ENCODE assay signal across 15 cellular contexts in genomic region chr7:100967292-100967863, GRCh38. TPM values are rescaled to one million over a fixed set of nuclear protein-coding genes. Genes with fewer than 3 reads are reported as not detected.
DNase-seq lines count a peak whose midpoint lies in the region; FAIRE-seq and TF ChIP-seq lines count a peak whose summit lies in the region.
"Had no signal": no experiment of that assay in that cellular context is flagged by ENCODE, and none has a peak within 500 bp of the region (broad histone marks: within the 10 kb centered on the region; RNA-seq: fewer than 3 reads in every experiment).

No MANE protein-coding gene starts in this region.

- H3K79me1 ChIP-seq in H1 (ENCODE audit: low read depth, low read length), result no peaks in the 10 kb centered on the region; the same call in 1 of the 2 replicates

- H3K4me3 Mint-ChIP-seq in T-helper 2 cell treated with Interferon-gamma antibody and Interleukin-4, amounts not matched to agents 5 μg/mL and 100 μg/mL, for 36 hours, result peak overlapping the region; percentile 11

- H3K56ac ChIP-seq in H1 (replicated peaks; ENCODE audit: insufficient read length, low read depth, low read length), result no peak overlapping the region

- no peak for TF ChIP-seq EP300 in H1 (IDR thresholded peaks at IDR 0.05; ENCODE audit: borderline replicate concordance in 1 of 2, low read depth in 2 of 2, low read length in 2 of 2)

- no peak overlapping the region for H4K91ac ChIP-seq in H1 (replicated peaks; ENCODE audit: insufficient read length, low read length)

- H2BK120ac ChIP-seq in H1 (replicated peaks; ENCODE audit: low read depth, low read length), result no peak overlapping the region

- H2BK12ac ChIP-seq in H1 (ENCODE audit: low read depth, low read length), result peak overlapping the region; percentile 70; the same call in 1 of the 2 replicates

- H3K9me3 ChIP-seq in H1 (ENCODE audit: insufficient read depth in 2 of 2, low read depth in 1 of 2, low read length in 1 of 2) (no peaks in the 10 kb centered on the region), osteoblast (ENCODE audit: low read depth, low read length) (no peaks in the 10 kb centered on the region)
- H3K9me3 ChIP-seq: neutrophil had no signal

- peak overlapping the region; percentile 63 for H2BK20ac ChIP-seq in H1 (ENCODE audit: low read length)

- H3K79me2 ChIP-seq in H1 (ENCODE audit: control insufficient read depth in 1 of 2, insufficient read depth in 2 of 2, low read length in 2 of 2) (no peaks in the 10 kb centered on the region), osteoblast (ENCODE audit: insufficient read depth, low read length) (no peaks in the 10 kb centered on the region)

- FAIRE-seq in H1 (lab: Jason Lieb, UNC), result no peak
- FAIRE-seq: A204.1 had no signal

- 0 out of 2 replicates have a peak overlapping the region, but pooled peaks have one; percentile 28 for H2AK5ac ChIP-seq in H1 (ENCODE audit: low read depth, low read length)

- DNase-seq in T-helper 2 cell treated with Interferon-gamma antibody and Interleukin-4, amounts not matched to agents 5 μg/mL and 100 μg/mL, for 36 hours (ENCODE audit: low spot score), result no peak
- DNase-seq in T-helper 2 cell, result no peak
- DNase-seq in NB4 (ENCODE audit: low read depth), result peak; percentile 43
- DNase-seq in H1 (ENCODE audit: low read depth in 1 of 2, low spot score in 2 of 2), result no peak
- DNase-seq in osteoblast (ENCODE audit: insufficient read length, low spot score, missing footprints), result peak; percentile 95
- no peak for DNase-seq in 8988T
- no peak for DNase-seq in ureter (ENCODE audit: low spot score)
- no peak for DNase-seq in CD1c-positive myeloid dendritic cell (ENCODE audit: extremely low spot score)
- DNase-seq: activated CD8-positive, alpha-beta memory T cell treated with anti-CD3 and anti-CD28 coated beads, Interleukin-2, amount 50 U/mL, for 4 hours; anterior cingulate cortex; foreskin melanocyte had no signal

- H3K27me3 ChIP-seq in H1 (replicated peaks in 1 of 4; ENCODE audit: control insufficient read depth in 3 of 4, extremely low read depth in 1 of 4, insufficient read depth in 3 of 4, low read length in 3 of 4) (peaks cover 3 to 18% (median 14%) of the 10 kb centered on the region in 4 experiments), osteoblast (ENCODE audit: insufficient read depth, low read length) (peaks cover 72% of the 10 kb centered on the region)

- peaks cover 2 to 7% of the 10 kb centered on the region in 2 experiments for H4K20me1 ChIP-seq in H1 (replicated peaks in 1 of 2; ENCODE audit: control insufficient read depth in 1 of 2, insufficient read depth in 2 of 2, low read length in 2 of 2)
- peaks cover 12% of the 10 kb centered on the region for H4K20me1 ChIP-seq in osteoblast (ENCODE audit: insufficient read depth, low read length)

- 0 out of 2 replicates have a peak overlapping the region, but pooled peaks have one; percentile 16 for H3K18ac ChIP-seq in H1 (ENCODE audit: extremely low read depth, low read length)

- peak overlapping the region; percentile 83; the same call in 1 of the 2 replicates for H2BK15ac ChIP-seq in H1 (ENCODE audit: low read length)

- no peaks in the 10 kb centered on the region for H3K9me3 Mint-ChIP-seq in T-helper 2 cell treated with Interferon-gamma antibody and Interleukin-4, amounts not matched to agents 5 μg/mL and 100 μg/mL, for 36 hours

- H3K23ac ChIP-seq in H1 (ENCODE audit: insufficient read length), result no peak overlapping the region

- H2BK5ac ChIP-seq in H1 (ENCODE audit: low read depth, low read length), result 0 out of 2 replicates have a peak overlapping the region, but pooled peaks have one; percentile 4

- H3K4me1 ChIP-seq in H1 (replicated peaks in 1 of 4; ENCODE audit: control insufficient read depth in 3 of 4, insufficient read depth in 4 of 4, low read length in 3 of 4) (peaks cover 4 to 32% (median 26%) of the 10 kb centered on the region in 4 experiments), osteoblast (ENCODE audit: insufficient read depth, low read length) (no peaks in the 10 kb centered on the region)

- H3K14ac ChIP-seq in H1 (ENCODE audit: insufficient read length), result no peak overlapping the region

- WGBS in H1 (ENCODE audit: extremely low coverage in 1 of 2, insufficient coverage in 1 of 2, insufficient read length in 1 of 2, insufficient replicate concordance in 2 of 2, low coverage in 1 of 2, low lambda C conversion rate in 2 of 2, missing lambda C conversion rate in 1 of 2), 2 experiments, result 88% methylated on average over 13 of the region's 13 CpGs; no CpG with 5 or more reads in 1 of the 2 experiments

- H4K5ac ChIP-seq in H1 (ENCODE audit: insufficient read length, low read depth, low read length), result no peak overlapping the region

- H3K23me2 ChIP-seq in H1 (ENCODE audit: low read depth, low read length), result peaks cover 9% of the 10 kb centered on the region; the same call in 1 of the 2 replicates

- H3K4me2 ChIP-seq in H1 (ENCODE audit: insufficient read depth in 1 of 2, low read depth in 2 of 2, low read length in 2 of 2) (peak overlapping the region; percentile 17 to 59; a peak in 3 of 4 replicates), osteoblast (ENCODE audit: insufficient read depth, low read length) (no peak overlapping the region)

- CTCF ChIA-PET in H1 (lab: Charles Lee; ENCODE audit: partially characterized antibody), result interaction anchor here (1.0 to 3.5 kb wide), 9 partner anchors 8 to 98 kb away, joined by 3 to 16 read pairs (median 4); partner anchors contain the start of genes MUC17 and MUC3A

- TF ChIP-seq CTCF in NB4 (IDR thresholded peaks at IDR 0.05; ENCODE audit: low read depth, low read length) (no peak), H1 (IDR thresholded peaks at IDR 0.05; ENCODE audit: control extremely low read depth in 1 of 3, insufficient read depth in 1 of 3, low read depth in 1 of 3, low read length in 3 of 3) (peak in 1 of 3 experiments; percentile 2; a peak in 1 of 4 replicates), osteoblast (IDR thresholded peaks at IDR 0.05; ENCODE audit: extremely low read depth, low read depth, low read length) (no peak)

- H3K27me3 Mint-ChIP-seq in T-helper 2 cell treated with Interferon-gamma antibody and Interleukin-4, amounts not matched to agents 5 μg/mL and 100 μg/mL, for 36 hours (ENCODE audit: low read depth), result peaks cover 41% of the 10 kb centered on the region

- TF ChIP-seq POLR2A in NB4 (IDR thresholded peaks at IDR 0.05; ENCODE audit: extremely low read depth, insufficient read length) (no peak), H1 (IDR thresholded peaks at IDR 0.05; ENCODE audit: control extremely low read depth in 1 of 2, low read depth in 2 of 2, low read length in 2 of 2) (no peak)

- TF ChIP-seq RAD21 in H1 (IDR thresholded peaks at IDR 0.05 in 1 of 2, conservative IDR thresholded peaks at IDR 0.05 in 1 of 2; ENCODE audit: low read depth in 2 of 2, low read length in 2 of 2), result no peak

- no peak overlapping the region for H3K9ac ChIP-seq in H1 (replicated peaks in 1 of 4; ENCODE audit: extremely low read depth in 1 of 4, low read depth in 3 of 4, low read length in 3 of 4)

- H2AFZ ChIP-seq in H1 (ENCODE audit: low read length) (no peak overlapping the region), osteoblast (ENCODE audit: low read length) (no peak overlapping the region)

- no peaks in the 10 kb centered on the region for H3K36me3 Mint-ChIP-seq in T-helper 2 cell treated with Interferon-gamma antibody and Interleukin-4, amounts not matched to agents 5 μg/mL and 100 μg/mL, for 36 hours (ENCODE audit: low read depth)

- POLR2A ChIA-PET in H1 (lab: Charles Lee; ENCODE audit: partially characterized antibody), result interaction anchor here (0.6 to 1.7 kb wide), 7 partner anchors 16 to 137 kb away, joined by 3 to 4 read pairs (median 3); partner anchors contain the start of gene SRRT

- H3K36me3 ChIP-seq in H1 (ENCODE audit: control insufficient read depth in 2 of 4, insufficient read depth in 4 of 4, low read length in 3 of 4), result no peaks in the 10 kb centered on the region
- no peaks in the 10 kb centered on the region for H3K36me3 ChIP-seq in osteoblast (ENCODE audit: insufficient read depth, low read length)
- H3K36me3 ChIP-seq: neutrophil had no signal

- H4K8ac ChIP-seq in H1 (ENCODE audit: extremely low read depth, insufficient read depth, low read length), result no peak overlapping the region

- H3K4me1 Mint-ChIP-seq in T-helper 2 cell treated with Interferon-gamma antibody and Interleukin-4, amounts not matched to agents 5 μg/mL and 100 μg/mL, for 36 hours (ENCODE audit: low read depth), result peaks cover 9% of the 10 kb centered on the region

- no peak overlapping the region for H3K4ac ChIP-seq in H1 (replicated peaks; ENCODE audit: insufficient read length, low read depth, low read length)

- H3K27ac ChIP-seq in H1 (ENCODE audit: low read depth, low read length) (no peak overlapping the region), osteoblast (ENCODE audit: low read depth, low read length) (no peak overlapping the region)
- H3K27ac ChIP-seq: neutrophil had no signal

- H3K27ac Mint-ChIP-seq in T-helper 2 cell treated with Interferon-gamma antibody and Interleukin-4, amounts not matched to agents 5 μg/mL and 100 μg/mL, for 36 hours, result no peak overlapping the region

- H3K4me3 ChIP-seq in NB4 (ENCODE audit: low read depth, low read length) (no peak overlapping the region), H1 (ENCODE audit: extremely low read depth in 1 of 4, insufficient read depth in 2 of 4, low read depth in 3 of 4, low read length in 4 of 4) (peak overlapping the region in 1 of 4 experiments; percentile 64; a peak in 2 of 8 replicates), osteoblast (ENCODE audit: insufficient read depth, low read length) (no peak overlapping the region)

RNA-seq across cellular contexts. Expression of gene MUC12, which starts 2.0 kb away (rescaled TPM):
- 7.0 and 7.7 TPM in 2 replicates for total RNA-seq in H1 (2021; fragmentation: NEBNext Ultra II Directional; extraction: Animal tissue kit (Norgen Biotek cat#: 25700))
- 13.5 and 16.2 TPM in 2 replicates for polyA plus RNA-seq in H1 (2011; rRNA removed)
- 8.4 TPM for polyA plus RNA-seq in H1 (2011; cell fraction: cytosol; rRNA removed)
- polyA plus RNA-seq in H1 (2011; cell fraction: nucleus; rRNA removed), result 8.0 TPM
- polyA plus RNA-seq in H1 (2012, experiment 1 of 2), result 8.9 to 12.8 TPM (median 11.4 TPM) in 4 replicates
- 20.3 TPM for polyA plus RNA-seq in H1 (2012, experiment 2 of 2)
- 11.1 TPM for polyA plus RNA-seq in H1 (2013, experiment 1 of 2)
- 10.6 TPM for polyA plus RNA-seq in H1 (2013, experiment 2 of 2)
- polyA minus RNA-seq in H1 (2011; rRNA and poly(A)+ RNA removed), result 1.1 and 1.3 TPM in 2 replicates
- polyA minus RNA-seq in H1 (2011; cell fraction: cytosol; rRNA and poly(A)+ RNA removed), result 2.6 TPM
- polyA minus RNA-seq in H1 (2011; cell fraction: nucleus; rRNA and poly(A)+ RNA removed), result 2.5 TPM
- total RNA-seq in osteoblast (under 0.01 and 0.59 TPM in 2 replicates), ureter (2.1 TPM)

RNA-seq across cellular contexts. Expression of gene MUC3A, which starts 18.0 kb away (rescaled TPM):
- total RNA-seq in H1 (2021; fragmentation: NEBNext Ultra II Directional; extraction: Animal tissue kit (Norgen Biotek cat#: 25700)), result 43.9 and 44.6 TPM in 2 replicates
- 15.4 and 27.2 TPM in 2 replicates for polyA plus RNA-seq in H1 (2011; rRNA removed)
- 7.0 TPM for polyA plus RNA-seq in H1 (2011; cell fraction: cytosol; rRNA removed)
- 15.8 TPM for polyA plus RNA-seq in H1 (2011; cell fraction: nucleus; rRNA removed)
- polyA plus RNA-seq in H1 (2012, experiment 1 of 2), result 34.2 to 38.8 TPM (median 37.1 TPM) in 4 replicates
- polyA plus RNA-seq in H1 (2012, experiment 2 of 2), result 39.8 TPM
- 64.8 TPM for polyA plus RNA-seq in H1 (2013, experiment 1 of 2)
- 68.9 TPM for polyA plus RNA-seq in H1 (2013, experiment 2 of 2)
- polyA minus RNA-seq in H1 (2011; rRNA and poly(A)+ RNA removed), result 5.2 and 12.2 TPM in 2 replicates
- 13.4 TPM for polyA minus RNA-seq in H1 (2011; cell fraction: cytosol; rRNA and poly(A)+ RNA removed)
- polyA minus RNA-seq in H1 (2011; cell fraction: nucleus; rRNA and poly(A)+ RNA removed), result 7.9 TPM
- total RNA-seq in osteoblast (not detected in 2 replicates), ureter (2.1 TPM)
- total RNA-seq: NCI-H460, RPMI7951 had no signal

RNA-seq across cellular contexts. Expression of gene MUC17, which starts 52.5 kb away (rescaled TPM):
- total RNA-seq in H1 (2021; fragmentation: NEBNext Ultra II Directional; extraction: Animal tissue kit (Norgen Biotek cat#: 25700)), result not detected in 2 replicates
- 0.02 TPM in 2 replicates for polyA plus RNA-seq in H1 (2011; rRNA removed)
- polyA plus RNA-seq in H1 (2011; cell fraction: cytosol; rRNA removed), result under 0.01 TPM
- 0.01 TPM for polyA plus RNA-seq in H1 (2011; cell fraction: nucleus; rRNA removed)
- not detected in 4 replicates for polyA plus RNA-seq in H1 (2012, experiment 1 of 2)
- not detected for polyA plus RNA-seq in H1 (2012, experiment 2 of 2)
- under 0.01 TPM for polyA plus RNA-seq in H1 (2013, experiment 1 of 2)
- polyA plus RNA-seq in H1 (2013, experiment 2 of 2), result under 0.01 TPM
- polyA minus RNA-seq in H1 (2011; rRNA and poly(A)+ RNA removed), result 0.03 and 0.05 TPM in 2 replicates
- not detected for polyA minus RNA-seq in H1 (2011; cell fraction: cytosol; rRNA and poly(A)+ RNA removed)
- polyA minus RNA-seq in H1 (2011; cell fraction: nucleus; rRNA and poly(A)+ RNA removed), result 0.10 TPM
- total RNA-seq in osteoblast (under 0.01 TPM in 1 of 2 replicates, not detected in the other), ureter (not detected)
- total RNA-seq: NCI-H460, RPMI7951 had no signal

Comparison
In these comparisons a context has a peak if more than half of its experiments do, and no peak if none do; other contexts are left out.
1. DNase-seq: peak in NB4 (single experiment) and osteoblast (single experiment); none in T-helper 2 cell treated with Interferon-gamma antibody and Interleukin-4, amounts not matched to agents 5 μg/mL and 100 μg/mL, for 36 hours (single experiment), T-helper 2 cell (0 of 5), H1 (0 of 2), 8988T (single experiment), ureter (single experiment) and CD1c-positive myeloid dendritic cell (single experiment).
2. RNA of gene MUC3A, which starts 18.0 kb away (total RNA-seq): 43.9 to 44.6 TPM in H1; 2.1 TPM in ureter (single experiment) and not detected in osteoblast; every median in the first group is over 10 times any median in the second.